17 cellular contexts compared by ENCODE assay signal in genomic region chr1:39261712-39262221, GRCh38. TPM values are rescaled to one million over a fixed set of nuclear protein-coding genes. Genes with fewer than 3 reads are reported as not detected.
DNase-seq lines count a peak whose midpoint lies in the region; ATAC-seq, FAIRE-seq and TF ChIP-seq lines count a peak whose summit lies in the region.
"Had no signal": no experiment of that assay in that cellular context is flagged by ENCODE, and none has a peak within 500 bp of the region (broad histone marks: within the 10 kb centered on the region; RNA-seq: fewer than 3 reads in every experiment).

No MANE protein-coding gene starts in this region.

- POLR2A ChIA-PET in OCI-LY7 (lab: Charles Lee) = interaction anchor here (2.1 kb wide), 1 partner anchor 70 kb away, joined by 9 read pairs; no protein-coding TSS in a partner anchor

- peaks cover 69% of the 10 kb centered on the region for H3K36me3 ChIP-seq in OCI-LY7 (ENCODE audit: insufficient read depth, low read length)
- peaks cover 1% of the 10 kb centered on the region for H3K36me3 ChIP-seq in bronchial epithelial cell (ENCODE audit: control insufficient read depth, insufficient read depth, low read length)

- no peaks in the 10 kb centered on the region for H3K9me2 ChIP-seq in OCI-LY7 (ENCODE audit: insufficient read depth, low read length)

- H3K27ac ChIP-seq in OCI-LY7 (ENCODE audit: low read depth, low read length, poor library complexity, severe bottlenecking) = no peak overlapping the region
- H3K27ac ChIP-seq: A549, thyroid gland had no signal

- H4K20me1 ChIP-seq in OCI-LY7 (ENCODE audit: insufficient read depth, low read length) = 0 out of 2 replicates have a peak, but pooled peaks cover 7% of the 10 kb centered on the region

- TF ChIP-seq CTCF in OCI-LY7 (conservative IDR thresholded peaks at IDR 0.05; ENCODE audit: low read length) (no peak), bronchial epithelial cell (IDR thresholded peaks at IDR 0.05; ENCODE audit: insufficient read depth, low read length, severe bottlenecking) (no peak), osteocyte (IDR thresholded peaks at IDR 0.05) (no peak)

- no peak for ATAC-seq in activated T-cell treated with anti-CD3 and anti-CD28 coated beads, Interleukin-2, amount 50 U/mL, for 4 hours
- ATAC-seq in GM21825 (IDR thresholded peaks at IDR 0.05; ENCODE audit: unreplicated experiment) (no peak), GM21576 (IDR thresholded peaks at IDR 0.05; ENCODE audit: unreplicated experiment) (no peak)
- ATAC-seq: A549 had no signal

- FAIRE-seq in bronchial epithelial cell (lab: Jason Lieb, UNC) = no peak
- FAIRE-seq: A549 had no signal

- peak overlapping the region; percentile 18 for H3K4me2 ChIP-seq in OCI-LY7 (ENCODE audit: low read length)
- H3K4me2 ChIP-seq: A549 had no signal

- peaks cover 32% of the 10 kb centered on the region; the same call in 1 of the 2 replicates for H3K79me2 ChIP-seq in OCI-LY7 (ENCODE audit: insufficient read depth, low read depth, low read length)

- H3K27ac Mint-ChIP-seq in activated T-cell treated with anti-CD3 and anti-CD28 coated beads, Interleukin-2, amount 50 U/mL, for 24 hours = peak overlapping the region; percentile 86
- peak overlapping the region; percentile 57 for H3K27ac Mint-ChIP-seq in osteocyte (ENCODE audit: unreplicated experiment)

- H3K27me3 ChIP-seq in bronchial epithelial cell (ENCODE audit: control insufficient read depth, insufficient read depth, low read length) = no peaks in the 10 kb centered on the region
- H3K27me3 ChIP-seq: thyroid gland had no signal

- H3K36me3 Mint-ChIP-seq in activated T-cell treated with anti-CD3 and anti-CD28 coated beads, Interleukin-2, amount 50 U/mL, for 24 hours (ENCODE audit: low read depth) = peaks cover 28% of the 10 kb centered on the region
- H3K36me3 Mint-ChIP-seq in activated T-cell treated with anti-CD3 and anti-CD28 coated beads, Interleukin-2, amount 50 U/mL, for 4 hours (ENCODE audit: insufficient read depth) = peaks cover 27% of the 10 kb centered on the region
- H3K36me3 Mint-ChIP-seq in osteocyte (ENCODE audit: unreplicated experiment) = peaks cover 10% of the 10 kb centered on the region

- H3K4me1 Mint-ChIP-seq in activated T-cell treated with anti-CD3 and anti-CD28 coated beads, Interleukin-2, amount 50 U/mL, for 24 hours (ENCODE audit: low read depth) = peaks cover 60% of the 10 kb centered on the region
- peaks cover 59% of the 10 kb centered on the region for H3K4me1 Mint-ChIP-seq in activated T-cell treated with anti-CD3 and anti-CD28 coated beads, Interleukin-2, amount 50 U/mL, for 4 hours (ENCODE audit: low read depth)
- H3K4me1 Mint-ChIP-seq in osteocyte (ENCODE audit: unreplicated experiment) = peaks cover 29% of the 10 kb centered on the region

- DNase-seq in activated T-cell treated with anti-CD3 and anti-CD28 coated beads, Interleukin-2, amount 50 U/mL, for 24 hours = no peak
- no peak for DNase-seq in activated T-cell treated with anti-CD3 and anti-CD28 coated beads, Interleukin-2, amount 50 U/mL, for 4 hours
- no peak for DNase-seq in OCI-LY7 (ENCODE audit: low spot score)
- DNase-seq in bronchial epithelial cell (ENCODE audit: low read depth) = peak; percentile 67
- no peak for DNase-seq in osteocyte (ENCODE audit: extremely low spot score, unreplicated experiment)
- DNase-seq in NCI-H1694 (lab: John Stamatoyannopoulos, UW) = no peak
- DNase-seq: aorta; effector CD8-positive, alpha-beta T cell; Karpas-422; NCI-H2029; NCI-H82; posterior cingulate gyrus; SHP77; thyroid gland had no signal

- intact Hi-C loops in OCI-LY7 (cut with micrococcal nuclease; ENCODE audit: unreplicated experiment) = no loop called here

- no TSS peak for BruUV-seq in OCI-LY7 (replicated peaks; lab: Mats Ljungman, UMichigan)

- no peak overlapping the region for H2AFZ ChIP-seq in OCI-LY7 (ENCODE audit: low read length)

- H3K9me3 Mint-ChIP-seq in activated T-cell treated with anti-CD3 and anti-CD28 coated beads, Interleukin-2, amount 50 U/mL, for 24 hours = no peaks in the 10 kb centered on the region
- no peaks in the 10 kb centered on the region for H3K9me3 Mint-ChIP-seq in activated T-cell treated with anti-CD3 and anti-CD28 coated beads, Interleukin-2, amount 50 U/mL, for 4 hours
- no peaks in the 10 kb centered on the region for H3K9me3 Mint-ChIP-seq in osteocyte (ENCODE audit: unreplicated experiment)

- H3K27me3 Mint-ChIP-seq in activated T-cell treated with anti-CD3 and anti-CD28 coated beads, Interleukin-2, amount 50 U/mL, for 24 hours = no peaks in the 10 kb centered on the region
- H3K27me3 Mint-ChIP-seq in activated T-cell treated with anti-CD3 and anti-CD28 coated beads, Interleukin-2, amount 50 U/mL, for 4 hours (ENCODE audit: low read depth) = no peaks in the 10 kb centered on the region
- no peaks in the 10 kb centered on the region for H3K27me3 Mint-ChIP-seq in osteocyte (ENCODE audit: unreplicated experiment)

- no peak overlapping the region for H3K4me3 Mint-ChIP-seq in activated T-cell treated with anti-CD3 and anti-CD28 coated beads, Interleukin-2, amount 50 U/mL, for 24 hours
- no peak overlapping the region for H3K4me3 Mint-ChIP-seq in activated T-cell treated with anti-CD3 and anti-CD28 coated beads, Interleukin-2, amount 50 U/mL, for 4 hours
- no peak overlapping the region for H3K4me3 Mint-ChIP-seq in osteocyte (ENCODE audit: unreplicated experiment)

- H3K4me3 ChIP-seq in OCI-LY7 (ENCODE audit: low read depth, low read length, poor library complexity, severe bottlenecking) (no peak overlapping the region), bronchial epithelial cell (ENCODE audit: low read depth, low read length) (no peak overlapping the region)
- H3K4me3 ChIP-seq: A549, thyroid gland had no signal

- no peaks in the 10 kb centered on the region for H3K9me3 ChIP-seq in OCI-LY7 (ENCODE audit: low read length)
- H3K9me3 ChIP-seq: A549, thyroid gland had no signal

- peaks cover 40% of the 10 kb centered on the region for H3K4me1 ChIP-seq in OCI-LY7 (ENCODE audit: insufficient read depth, low read length, poor library complexity, severe bottlenecking)
- H3K4me1 ChIP-seq: A549 had no signal

- CTCF ChIA-PET in OCI-LY7 (lab: Charles Lee; ENCODE audit: unreplicated experiment) = interaction anchor here (2.3 kb wide), 1 partner anchor 69 kb away, joined by 8 read pairs; no protein-coding TSS in a partner anchor

RNA-seq across cellular contexts. Expression of gene MACF1, which starts 57.3 kb away (rescaled TPM):
- total RNA-seq in activated T-cell treated with anti-CD3 and anti-CD28 coated beads, Interleukin-2, amount 50 U/mL, for 4 hours = 100 to 1,000 TPM; 104 to 128 (median 120) TPM
- total RNA-seq in OCI-LY7 (2014; rRNA removed; shearing (Covaris generic)) = 211 and 235 TPM in 2 replicates
- 220 and 236 TPM in 2 replicates for total RNA-seq in OCI-LY7 (2022)
- 163 and 228 TPM in 2 replicates for total RNA-seq in bronchial epithelial cell
- 431 and 452 TPM in 2 replicates for total RNA-seq in osteocyte
